Comparison of ENCODE assay signal across 27 cellular contexts in genomic region chr6:31880616-31881015, GRCh38. TPM values are rescaled to one million over a fixed set of nuclear protein-coding genes. Genes with fewer than 3 reads are reported as not detected.
"Had no signal": no experiment of that assay in that cellular context is flagged by ENCODE, and none has a peak within 500 bp of the region (broad histone marks: within the 10 kb centered on the region; RNA-seq: fewer than 3 reads in every experiment).

No MANE protein-coding gene starts in this region.

- H3K27ac ChIP-seq: coronary artery, dorsolateral prefrontal cortex, heart left ventricle, parathyroid adenoma, psoas muscle, sigmoid colon, tibial artery, uterus had no signal

- H3K79me2 ChIP-seq: parathyroid adenoma had no signal

- H3K9me3 ChIP-seq: heart left ventricle, psoas muscle, sigmoid colon, tibial artery, upper lobe of left lung, uterus had no signal

- H3K4me3 Mint-ChIP-seq: naive B cell, nephron had no signal

- FAIRE-seq: endometrium, frontal cortex had no signal

- DNase-seq: dorsolateral prefrontal cortex; effector CD8-positive, alpha-beta T cell; heart left ventricle; hippocampal formation; mammary epithelial cell; naive B cell; occipital lobe; psoas muscle; retina; sigmoid colon; stimulated activated CD4-positive, alpha-beta T cell treated with anti-CD3 and anti-CD28 coated beads, Interleukin-2, amount 100 ng/mL, for 24 hours; stimulated activated CD4-positive, alpha-beta T cell treated with anti-CD3 and anti-CD28 coated beads, Interleukin-4, amount 100 ng/mL, for 4 hours; stimulated activated naive CD4-positive, alpha-beta T cell treated with Interleukin-2 at 50 U/mL for 16 hours; tibial artery; upper lobe of left lung; uterus had no signal

- H3K27me3 ChIP-seq: dorsolateral prefrontal cortex, heart left ventricle, sigmoid colon, tibial artery, upper lobe of left lung, uterus had no signal

- H3K4me1 Mint-ChIP-seq: nephron had no signal

- H3K9me3 Mint-ChIP-seq: naive B cell, nephron had no signal

- H3K27ac Mint-ChIP-seq: nephron had no signal

- H3K9ac ChIP-seq: parathyroid adenoma had no signal

- H3K27me3 Mint-ChIP-seq: naive B cell had no signal

- H3K4me1 ChIP-seq: heart left ventricle, parathyroid adenoma, psoas muscle, sigmoid colon, tibial artery, uterus had no signal

- H2AFZ ChIP-seq: parathyroid adenoma had no signal

- H3K36me3 ChIP-seq: uterus had no signal

- H3K4me3 ChIP-seq: coronary artery, dorsolateral prefrontal cortex, heart left ventricle, psoas muscle, sigmoid colon, skin epidermis, tibial artery, upper lobe of left lung, uterus had no signal

- ATAC-seq: esophagus mucosa, heart left ventricle, psoas muscle had no signal

RNA-seq across cellular contexts. Expression of gene SLC44A4, which starts 1.8 kb away (rescaled TPM):
- total RNA-seq: chondrocyte, fibroblast of lung, frontal cortex, heart left ventricle, mammary epithelial cell, occipital lobe, temporal lobe had no signal
- polyA plus RNA-seq: fibroblast of lung, mammary epithelial cell had no signal

RNA-seq across cellular contexts. Expression of gene C2, which starts 46.9 kb away (rescaled TPM):
- total RNA-seq: glomerular endothelial cell had no signal
- polyA plus RNA-seq: mammary epithelial cell had no signal
